24 cellular contexts compared by ENCODE assay signal in genomic region chr4:30946288-30946687, GRCh38.
"Had no signal": no experiment of that assay in that cellular context is flagged by ENCODE, and none has a peak within 500 bp of the region (broad histone marks: within the 10 kb centered on the region; RNA-seq: fewer than 3 reads in every experiment).

No MANE protein-coding gene starts in this region.

- H3K36me3 Mint-ChIP-seq: activated naive CD8-positive, alpha-beta T cell treated with anti-CD3 and anti-CD28 coated beads for 36 hours; brain; naive thymus-derived CD8-positive, alpha-beta T cell; stimulated activated naive B cell treated with anti-CD40 and anti-IgM and Interleukin-4, amounts not matched to agents 10 μg/mL and 1 μg/mL and 100 μg/mL, for 72 hours had no signal

- H3K27ac ChIP-seq: adrenal gland, left ventricle myocardium inferior, suprapubic skin, tibial nerve had no signal

- H3K27me3 ChIP-seq: adrenal gland, suprapubic skin, tibial nerve had no signal

- DNase-seq: activated CD4-positive, alpha-beta T cell treated with anti-CD3 and anti-CD28 coated beads for 48 hours; activated CD4-positive, alpha-beta T cell treated with anti-CD3 and anti-CD28 coated beads, Interleukin-2, amount 50 U/mL, for 48 hours; activated CD8-positive, alpha-beta memory T cell treated with anti-CD3 and anti-CD28 coated beads for 24 hours; activated effector memory CD4-positive, alpha-beta T cell treated with anti-CD3 and anti-CD28 coated beads, Interleukin-2, amount 50 U/mL, for 16 hours; activated naive CD4-positive, alpha-beta T cell treated with anti-CD3 and anti-CD28 coated beads for 36 hours; activated naive CD8-positive, alpha-beta T cell treated with anti-CD3 and anti-CD28 coated beads for 36 hours; adrenal gland; aorta; cortex of kidney; glutamatergic neuron; left ventricle myocardium inferior; midbrain; naive thymus-derived CD8-positive, alpha-beta T cell; stimulated activated CD4-positive, alpha-beta T cell treated with anti-CD3 and anti-CD28 coated beads, Interleukin-12 subunit alpha, Interleukin-12 subunit beta, amount 100 ng/mL, for 4 hours; stimulated activated naive B cell treated with anti-CD40 and anti-IgM and Interleukin-4, amounts not matched to agents 10 μg/mL and 1 μg/mL and 100 μg/mL, for 72 hours; T-helper 1 cell had no signal

- H3K27me3 Mint-ChIP-seq: activated naive CD8-positive, alpha-beta T cell treated with anti-CD3 and anti-CD28 coated beads for 36 hours; brain; stimulated activated naive B cell treated with anti-CD40 and anti-IgM and Interleukin-4, amounts not matched to agents 10 μg/mL and 1 μg/mL and 100 μg/mL, for 72 hours had no signal

- H3K9me3 Mint-ChIP-seq: activated T-helper 1 cell treated with anti-CD3 and anti-CD28 coated beads, Interleukin-12 subunit alpha, Interleukin-12 subunit beta, Interleukin-2, Interleukin-4 antibody, amounts not matched to agents 30 ng/mL and 10 ng/mL and 1 ng/mL, durations not matched to agents 14 hours and 24 hours and 36 hours; brain; T-helper 2 cell treated with Interferon-gamma antibody and Interleukin-4, amounts not matched to agents 5 μg/mL and 100 μg/mL, for 36 hours had no signal

- H3K9me3 ChIP-seq: adrenal gland, left ventricle myocardium inferior, suprapubic skin, tibial nerve had no signal

- H3K4me3 ChIP-seq: adrenal gland, left ventricle myocardium inferior, lung, skin epidermis, suprapubic skin, tibial nerve had no signal

- H3K4me1 ChIP-seq: adrenal gland, tibial nerve had no signal

- H3K27ac Mint-ChIP-seq: activated naive CD4-positive, alpha-beta T cell treated with anti-CD3 and anti-CD28 coated beads for 36 hours; activated naive CD8-positive, alpha-beta T cell treated with anti-CD3 and anti-CD28 coated beads for 36 hours; activated T-helper 1 cell treated with anti-CD3 and anti-CD28 coated beads, Interleukin-12 subunit alpha, Interleukin-12 subunit beta, Interleukin-2, Interleukin-4 antibody, amounts not matched to agents 30 ng/mL and 10 ng/mL and 1 ng/mL, durations not matched to agents 14 hours and 24 hours and 36 hours; naive thymus-derived CD8-positive, alpha-beta T cell; stimulated activated naive B cell treated with anti-CD40 and anti-IgM and Interleukin-4, amounts not matched to agents 10 μg/mL and 1 μg/mL and 100 μg/mL, for 72 hours; T-helper 2 cell treated with Interferon-gamma antibody and Interleukin-4, amounts not matched to agents 5 μg/mL and 100 μg/mL, for 36 hours had no signal

- ATAC-seq: naive thymus-derived CD8-positive, alpha-beta T cell; sciatic nerve; stimulated activated naive B cell treated with anti-CD40 and anti-IgM and Interleukin-4, amounts not matched to agents 10 μg/mL and 1 μg/mL and 100 μg/mL, for 72 hours had no signal

- H3K4me1 Mint-ChIP-seq: activated naive CD8-positive, alpha-beta T cell treated with anti-CD3 and anti-CD28 coated beads for 36 hours; naive thymus-derived CD8-positive, alpha-beta T cell; stimulated activated naive B cell treated with anti-CD40 and anti-IgM and Interleukin-4, amounts not matched to agents 10 μg/mL and 1 μg/mL and 100 μg/mL, for 72 hours had no signal

- H3K36me3 ChIP-seq: adrenal gland, left ventricle myocardium inferior, suprapubic skin, tibial nerve had no signal

- H3K4me3 Mint-ChIP-seq: activated naive CD4-positive, alpha-beta T cell treated with anti-CD3 and anti-CD28 coated beads for 36 hours; activated naive CD8-positive, alpha-beta T cell treated with anti-CD3 and anti-CD28 coated beads for 36 hours; activated T-helper 1 cell treated with anti-CD3 and anti-CD28 coated beads, Interleukin-12 subunit alpha, Interleukin-12 subunit beta, Interleukin-2, Interleukin-4 antibody, amounts not matched to agents 30 ng/mL and 10 ng/mL and 1 ng/mL, durations not matched to agents 14 hours and 24 hours and 36 hours; brain; naive thymus-derived CD8-positive, alpha-beta T cell; stimulated activated naive B cell treated with anti-CD40 and anti-IgM and Interleukin-4, amounts not matched to agents 10 μg/mL and 1 μg/mL and 100 μg/mL, for 72 hours; T-helper 2 cell treated with Interferon-gamma antibody and Interleukin-4, amounts not matched to agents 5 μg/mL and 100 μg/mL, for 36 hours had no signal
